In the genomic region with DNA sequence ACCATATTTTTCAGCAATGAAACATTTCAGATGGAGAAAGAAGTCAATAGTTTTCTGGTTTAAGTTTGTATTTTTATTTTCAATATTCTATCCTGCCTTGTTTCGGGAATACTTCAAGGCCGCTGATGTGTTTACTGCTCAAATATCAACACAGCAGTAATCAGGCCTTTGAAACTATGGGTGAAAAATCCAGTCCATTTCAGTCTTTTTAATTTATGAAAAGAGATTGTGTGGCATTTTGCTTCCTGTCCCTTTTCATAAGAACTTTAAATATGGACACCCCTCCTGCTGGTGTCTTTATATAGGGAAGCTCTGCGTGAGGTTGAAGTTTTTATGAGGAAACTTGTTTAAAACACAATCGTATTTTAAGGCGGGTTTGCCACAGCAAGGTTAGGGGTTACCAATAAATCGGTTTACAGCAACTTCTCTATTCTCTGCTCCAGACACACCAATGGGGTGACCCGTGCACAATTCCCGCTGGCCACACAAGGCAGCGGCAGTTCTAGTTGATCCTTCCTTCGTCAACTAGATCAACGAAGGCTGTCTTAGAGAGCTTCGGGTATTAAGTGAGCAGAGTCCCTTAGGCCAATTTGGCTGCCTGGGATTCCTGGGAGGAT, we compare ENCODE assay signal across 9 cellular contexts. TPM values are rescaled to one million over a fixed set of nuclear protein-coding genes. Genes with fewer than 3 reads are reported as not detected.
A peak's percentile ranks its signal among the peaks of the same experiment; 100 is the strongest.
DNase-seq lines count a peak whose midpoint lies in the region; ATAC-seq, FAIRE-seq and TF ChIP-seq lines count a peak whose summit lies in the region.
"Had no signal": no experiment of that assay in that cellular context is flagged by ENCODE, and none has a peak within 500 bp of the region (broad histone marks: within the 10 kb centered on the region; RNA-seq: fewer than 3 reads in every experiment).

No MANE protein-coding gene starts in this region.

- DNase-seq in natural killer cell (no peak), endothelial cell of umbilical vein (ENCODE audit: low read depth, low spot score) (no peak), mesothelial cell of epicardium (ENCODE audit: low spot score in 2 of 2, unreplicated experiment in 2 of 2) (peak in 1 of 2 experiments; percentile 50), GM12892 (ENCODE audit: insufficient read length) (no peak), NK-92 (lab: John Stamatoyannopoulos, UW; ENCODE audit: unreplicated experiment) (no peak)
- DNase-seq in natural killer cell treated with Interleukin-12 subunit alpha and Interleukin-12 subunit beta and Interleukin-15 and Interleukin-18, amount 100 ng/mL, for 72 hours (ENCODE audit: low spot score) = no peak

- intact Hi-C loops in natural killer cell (cut with micrococcal nuclease) (no loop called here), endothelial cell of umbilical vein (cut with micrococcal nuclease) (no loop called here)

- CTCF ChIA-PET in endothelial cell of umbilical vein (lab: Charles Lee) = interaction anchor here (1.0 to 3.8 kb wide), 5 partner anchors 10 to 152 kb away, joined by 3 to 40 read pairs (median 8); no protein-coding TSS in a partner anchor

- dilution Hi-C loops in endothelial cell of umbilical vein (cut with MboI; ENCODE audit: extremely low pct_ligation_motif_present, low sequenced_read_pairs) = no loop called here

- ATAC-seq in natural killer cell (no peak), HG02973 (IDR thresholded peaks at IDR 0.05; ENCODE audit: unreplicated experiment) (no peak), GM18868 (IDR thresholded peaks at IDR 0.05; ENCODE audit: unreplicated experiment) (no peak)
- ATAC-seq in natural killer cell treated with Interleukin-12 subunit alpha and Interleukin-12 subunit beta and Interleukin-15 and Interleukin-18, amount 100 ng/mL, for 72 hours = no peak
- ATAC-seq: stimulated activated memory B cell treated with anti-CD40 and anti-IgM and Interleukin-4, amounts not matched to agents 10 μg/mL and 1 μg/mL and 100 μg/mL, for 72 hours had no signal

- H3K9me1 ChIP-seq in endothelial cell of umbilical vein (replicated peaks; ENCODE audit: control insufficient read depth, extremely low read depth, insufficient read depth, low read length) = no peaks in the 10 kb centered on the region

- H3K4me2 ChIP-seq in endothelial cell of umbilical vein (ENCODE audit: insufficient read depth, low read length) = peak overlapping the region; percentile 77

- TF ChIP-seq POLR2A in endothelial cell of umbilical vein (IDR thresholded peaks at IDR 0.05; ENCODE audit: low read depth, low read length) (no peak), GM12892 (IDR thresholded peaks at IDR 0.05; ENCODE audit: low read depth, low read length) (no peak)

- peaks cover 10% of the 10 kb centered on the region for H4K20me1 ChIP-seq in endothelial cell of umbilical vein (replicated peaks; ENCODE audit: control insufficient read depth, extremely low read depth, insufficient read depth, low read length)

- BruUV-seq in endothelial cell of umbilical vein (replicated peaks; lab: Mats Ljungman, UMichigan) = no TSS peak

- peak overlapping the region; percentile 87 for H3K9ac ChIP-seq in endothelial cell of umbilical vein (replicated peaks; ENCODE audit: extremely low read depth, insufficient read depth, low read length)

- POLR2A ChIA-PET in endothelial cell of umbilical vein (lab: Charles Lee) = no interaction called here

- H3K4me3 Mint-ChIP-seq in natural killer cell (peak overlapping the region; percentile 81), mesothelial cell of epicardium (peak overlapping the region; percentile 96)
- H3K4me3 Mint-ChIP-seq in natural killer cell treated with Interleukin-12 subunit alpha and Interleukin-12 subunit beta and Interleukin-15 and Interleukin-18, amount 100 ng/mL, for 72 hours = no peak overlapping the region

- no peaks in the 10 kb centered on the region for H3K27me3 ChIP-seq in endothelial cell of umbilical vein (ENCODE audit: control insufficient read depth in 2 of 2, insufficient read depth in 2 of 2, low read length in 2 of 2)

- FAIRE-seq in endothelial cell of umbilical vein (lab: Jason Lieb, UNC) = no peak
- FAIRE-seq in GM12892 (lab: Jason Lieb, UNC) = no peak

- H3K79me2 ChIP-seq in endothelial cell of umbilical vein (ENCODE audit: control insufficient read depth, insufficient read depth, low read length) = peaks cover 37% of the 10 kb centered on the region

- H3K27me3 Mint-ChIP-seq in natural killer cell (ENCODE audit: low read depth in 2 of 2) = peaks cover 41 to 45% of the 10 kb centered on the region in 2 donors
- peaks cover 28 to 61% of the 10 kb centered on the region in 2 donors for H3K27me3 Mint-ChIP-seq in natural killer cell treated with Interleukin-12 subunit alpha and Interleukin-12 subunit beta and Interleukin-15 and Interleukin-18, amount 100 ng/mL, for 72 hours
- H3K27me3 Mint-ChIP-seq in mesothelial cell of epicardium (ENCODE audit: low read depth) = no peaks in the 10 kb centered on the region

- H3K4me1 Mint-ChIP-seq in natural killer cell (peaks cover 16 to 22% of the 10 kb centered on the region in 2 donors), mesothelial cell of epicardium (peaks cover 72% of the 10 kb centered on the region)
- peaks cover 12 to 15% of the 10 kb centered on the region in 2 donors for H3K4me1 Mint-ChIP-seq in natural killer cell treated with Interleukin-12 subunit alpha and Interleukin-12 subunit beta and Interleukin-15 and Interleukin-18, amount 100 ng/mL, for 72 hours (ENCODE audit: low read depth in 2 of 2)

- H3K9me3 ChIP-seq in endothelial cell of umbilical vein (replicated peaks; ENCODE audit: control insufficient read depth, insufficient read depth, low read length) = no peaks in the 10 kb centered on the region

- TF ChIP-seq CTCF in natural killer cell (IDR thresholded peaks at IDR 0.05) (no peak), endothelial cell of umbilical vein (IDR thresholded peaks at IDR 0.05; ENCODE audit: extremely low read depth in 1 of 2, insufficient read depth in 1 of 2, low read depth in 1 of 2, low read length in 2 of 2) (no peak), mesothelial cell of epicardium (IDR thresholded peaks at IDR 0.05; ENCODE audit: unreplicated experiment) (no peak)

- H3K4me1 ChIP-seq in endothelial cell of umbilical vein (ENCODE audit: control insufficient read depth, extremely low read depth, insufficient read depth, low read length) = peaks cover 27% of the 10 kb centered on the region

- H3K27ac ChIP-seq in endothelial cell of umbilical vein (ENCODE audit: insufficient read depth, low read depth, low read length) = no peak overlapping the region

- H3K36me3 Mint-ChIP-seq in natural killer cell = no peaks in the 10 kb centered on the region
- H3K36me3 Mint-ChIP-seq in natural killer cell treated with Interleukin-12 subunit alpha and Interleukin-12 subunit beta and Interleukin-15 and Interleukin-18, amount 100 ng/mL, for 72 hours = no peaks in the 10 kb centered on the region
- no peaks in the 10 kb centered on the region for H3K36me3 Mint-ChIP-seq in mesothelial cell of epicardium
- H3K36me3 Mint-ChIP-seq: stimulated activated memory B cell treated with anti-CD40 and anti-IgM and Interleukin-4, amounts not matched to agents 10 μg/mL and 1 μg/mL and 100 μg/mL, for 72 hours had no signal

- H3K36me3 ChIP-seq in endothelial cell of umbilical vein (ENCODE audit: control insufficient read depth in 2 of 2, extremely low read depth in 1 of 2, insufficient read depth in 2 of 2, low read length in 2 of 2) = no peaks in the 10 kb centered on the region

- no peaks in the 10 kb centered on the region for H3K9me3 Mint-ChIP-seq in natural killer cell
- H3K9me3 Mint-ChIP-seq in natural killer cell treated with Interleukin-12 subunit alpha and Interleukin-12 subunit beta and Interleukin-15 and Interleukin-18, amount 100 ng/mL, for 72 hours = no peaks in the 10 kb centered on the region
- H3K9me3 Mint-ChIP-seq in mesothelial cell of epicardium = no peaks in the 10 kb centered on the region
- H3K9me3 Mint-ChIP-seq: stimulated activated memory B cell treated with anti-CD40 and anti-IgM and Interleukin-4, amounts not matched to agents 10 μg/mL and 1 μg/mL and 100 μg/mL, for 72 hours had no signal

- peak overlapping the region in 1 of 3 experiments; percentile 41 for H3K4me3 ChIP-seq in endothelial cell of umbilical vein (replicated peaks in 1 of 3; ENCODE audit: insufficient read depth in 1 of 3, low read depth in 1 of 3, low read length in 3 of 3)

- peak overlapping the region; percentile 51 for H2AFZ ChIP-seq in endothelial cell of umbilical vein (ENCODE audit: low read depth, low read length)

- no peak overlapping the region for H3K27ac Mint-ChIP-seq in natural killer cell
- H3K27ac Mint-ChIP-seq in natural killer cell treated with Interleukin-12 subunit alpha and Interleukin-12 subunit beta and Interleukin-15 and Interleukin-18, amount 100 ng/mL, for 72 hours = no peak overlapping the region
- peak overlapping the region; percentile 99 for H3K27ac Mint-ChIP-seq in mesothelial cell of epicardium
- H3K27ac Mint-ChIP-seq: stimulated activated memory B cell treated with anti-CD40 and anti-IgM and Interleukin-4, amounts not matched to agents 10 μg/mL and 1 μg/mL and 100 μg/mL, for 72 hours had no signal

TF ChIP-seq in endothelial cell of umbilical vein, 7 proteins besides CTCF, POLR2A, EP300 and RAD21 (continues in another document):
- TF ChIP-seq JUN (IDR thresholded peaks at IDR 0.05; ENCODE audit: borderline replicate concordance, insufficient read depth, insufficient read length, low read depth) = no peak
- TF ChIP-seq MYC (IDR thresholded peaks at IDR 0.05; ENCODE audit: low read depth, low read length) = no peak
- TF ChIP-seq POLR2AphosphoS5 (IDR thresholded peaks at IDR 0.05; ENCODE audit: insufficient read depth, low read depth, low read length) = no peak
- TF ChIP-seq, protein P1, sequence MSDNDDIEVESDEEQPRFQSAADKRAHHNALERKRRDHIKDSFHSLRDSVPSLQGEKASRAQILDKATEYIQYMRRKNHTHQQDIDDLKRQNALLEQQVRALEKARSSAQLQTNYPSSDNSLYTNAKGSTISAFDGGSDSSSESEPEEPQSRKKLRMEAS (IDR thresholded peaks at IDR 0.05; ENCODE audit: insufficient read depth, insufficient read length) = no peak
- no peak for TF ChIP-seq GATA2 (IDR thresholded peaks at IDR 0.05; ENCODE audit: insufficient read depth, insufficient read length, low read depth, low read length)

RNA-seq across cellular contexts. Expression of a gene that starts 1.2 kb away (rescaled TPM):
- 1 to 10 TPM in 2 of 3 donors, under 1 TPM in 1; 0.82 to 4.2 (median 1.1) TPM for total RNA-seq in natural killer cell
- total RNA-seq in natural killer cell treated with Interleukin-12 subunit alpha and Interleukin-12 subunit beta and Interleukin-15 and Interleukin-18, amount 100 ng/mL, for 72 hours = under 1 TPM; 0.21 to 0.56 TPM
- 86.3 and 99.4 TPM in 2 replicates for total RNA-seq in endothelial cell of umbilical vein
- polyA plus RNA-seq in endothelial cell of umbilical vein = 52.2 and 58.9 TPM in 2 replicates
- polyA plus RNA-seq in endothelial cell of umbilical vein (2011; cell fraction: cytosol; rRNA removed) = 38.4 and 43.3 TPM in 2 replicates
- polyA plus RNA-seq in endothelial cell of umbilical vein (2011; cell fraction: nucleus; rRNA removed) = 342 and 357 TPM in 2 replicates
- polyA plus RNA-seq in endothelial cell of umbilical vein (2012) = 36.0 and 42.9 TPM in 2 replicates
- 200 and 209 TPM in 2 replicates for polyA minus RNA-seq in endothelial cell of umbilical vein
- polyA minus RNA-seq in endothelial cell of umbilical vein (2011; cell fraction: cytosol; rRNA and poly(A)+ RNA removed) = 28.9 TPM
- 300 and 392 TPM in 2 replicates for polyA minus RNA-seq in endothelial cell of umbilical vein (2011; cell fraction: nucleus; rRNA and poly(A)+ RNA removed)
- 132 to 138 TPM (median 134 TPM) in 3 replicates for total RNA-seq in mesothelial cell of epicardium
- 7.3 TPM for polyA plus RNA-seq in GM12892 (2012; ENCODE audit: missing spikeins)

Comparison
In these comparisons a context has a peak if more than half of its experiments do, and no peak if none do; other contexts are left out.
1. RNA of a gene that starts 1.2 kb away (total RNA-seq): 132 to 138 TPM in mesothelial cell of epicardium and 86.3 to 99.4 TPM in endothelial cell of umbilical vein; 0.82 to 4.2 TPM in natural killer cell and 0.21 to 0.56 TPM in natural killer cell treated with Interleukin-12 subunit alpha and Interleukin-12 subunit beta and Interleukin-15 and Interleukin-18, amount 100 ng/mL, for 72 hours; every median in the first group is over 10 times any median in the second.